ENCODE assay signal across 1 cellular context in genomic region chr1:27564264-27564579, GRCh38.
TF ChIP-seq lines count a peak whose summit lies in the region.

No MANE protein-coding gene starts in this region.

TF ChIP-seq in H1, 55 proteins besides CTCF, POLR2A, EP300 and RAD21 (continued from another document):
- TF ChIP-seq, protein P1, sequence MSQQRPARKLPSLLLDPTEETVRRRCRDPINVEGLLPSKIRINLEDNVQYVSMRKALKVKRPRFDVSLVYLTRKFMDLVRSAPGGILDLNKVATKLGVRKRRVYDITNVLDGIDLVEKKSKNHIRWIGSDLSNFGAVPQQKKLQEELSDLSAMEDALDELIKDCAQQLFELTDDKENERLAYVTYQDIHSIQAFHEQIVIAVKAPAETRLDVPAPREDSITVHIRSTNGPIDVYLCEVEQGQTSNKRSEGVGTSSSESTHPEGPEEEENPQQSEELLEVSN (IDR thresholded peaks at IDR 0.05): no peak
- TF ChIP-seq SP2 (IDR thresholded peaks at IDR 0.05; ENCODE audit: low read length) (no peak), GTF2F1 (IDR thresholded peaks at IDR 0.05; ENCODE audit: borderline replicate concordance, low read depth, low read length) (no peak), RBBP5 (IDR thresholded peaks at IDR 0.05; ENCODE audit: borderline replicate concordance, low read depth, low read length) (no peak), SP4 (IDR thresholded peaks at IDR 0.05; ENCODE audit: low read length) (no peak), TAF1 (IDR thresholded peaks at IDR 0.05; ENCODE audit: low read depth, low read length) (no peak)
